ENCODE assay signal across 9 cellular contexts in genomic region chr1:197144570-197145325, GRCh38. TPM values are rescaled to one million over a fixed set of nuclear protein-coding genes. Genes with fewer than 3 reads are reported as not detected.
A peak's percentile ranks its signal among the peaks of the same experiment; 100 is the strongest.
DNase-seq lines count a peak whose midpoint lies in the region; ATAC-seq and TF ChIP-seq lines count a peak whose summit lies in the region.
"Had no signal": no experiment of that assay in that cellular context is flagged by ENCODE, and none has a peak within 500 bp of the region (broad histone marks: within the 10 kb centered on the region; RNA-seq: fewer than 3 reads in every experiment).

No MANE protein-coding gene starts in this region.

- no peak for TF ChIP-seq CTCF in chondrocyte (IDR thresholded peaks at IDR 0.05)
- no peak for TF ChIP-seq CTCF in osteocyte (IDR thresholded peaks at IDR 0.05)

- H3K4me1 Mint-ChIP-seq in chondrocyte (ENCODE audit: low read depth) (peaks cover 31% of the 10 kb centered on the region), osteocyte (ENCODE audit: unreplicated experiment) (peaks cover 48% of the 10 kb centered on the region)

- peak overlapping the region; percentile 96 for H3K4me3 Mint-ChIP-seq in chondrocyte (ENCODE audit: unreplicated experiment)
- H3K4me3 Mint-ChIP-seq in osteocyte (ENCODE audit: unreplicated experiment): peak overlapping the region; percentile 90

- no peaks in the 10 kb centered on the region for H3K36me3 Mint-ChIP-seq in chondrocyte (ENCODE audit: low read depth)
- H3K36me3 Mint-ChIP-seq in osteocyte (ENCODE audit: unreplicated experiment): no peaks in the 10 kb centered on the region

- peak; percentile 8 for DNase-seq in NCI-H748 (lab: John Stamatoyannopoulos, UW; ENCODE audit: unreplicated experiment)
- DNase-seq in NCI-H748 treated with DMSO at 0.1 percent for 48 hours (lab: John Stamatoyannopoulos, UW): no peak
- peak; percentile 43 for DNase-seq in NCI-H69 (lab: John Stamatoyannopoulos, UW)
- DNase-seq in chondrocyte (ENCODE audit: low spot score): no peak
- DNase-seq in osteocyte (ENCODE audit: extremely low spot score, unreplicated experiment): no peak
- DNase-seq in iPS-NIHi7 (ENCODE audit: extremely low spot score): no peak
- DNase-seq: MV-4-11 had no signal

- no peak for ATAC-seq in HG03025 (IDR thresholded peaks at IDR 0.05; ENCODE audit: low FRiP score, unreplicated experiment)
- no peak for ATAC-seq in GM19351 (IDR thresholded peaks at IDR 0.05; ENCODE audit: unreplicated experiment)

- H3K27ac Mint-ChIP-seq in chondrocyte (ENCODE audit: unreplicated experiment): peak overlapping the region; percentile 62
- peak overlapping the region; percentile 82 for H3K27ac Mint-ChIP-seq in osteocyte (ENCODE audit: unreplicated experiment)

- no peaks in the 10 kb centered on the region for H3K27me3 Mint-ChIP-seq in chondrocyte (ENCODE audit: low read depth)
- H3K27me3 Mint-ChIP-seq in osteocyte (ENCODE audit: unreplicated experiment): no peaks in the 10 kb centered on the region

- H3K9me3 Mint-ChIP-seq in chondrocyte (ENCODE audit: low read depth) (no peaks in the 10 kb centered on the region), osteocyte (ENCODE audit: unreplicated experiment) (no peaks in the 10 kb centered on the region)

RNA-seq across cellular contexts. Expression of gene ASPM, which starts 1.7 kb away (rescaled TPM):
- 4.7 to 7.2 TPM (median 6.6 TPM) in 3 replicates for total RNA-seq in chondrocyte
- 8.5 and 8.9 TPM in 2 replicates for total RNA-seq in osteocyte

RNA-seq across cellular contexts. Expression of gene ZBTB41, which starts 56.3 kb away (rescaled TPM):
- total RNA-seq in chondrocyte: 15.2 to 15.9 TPM (median 15.4 TPM) in 3 replicates
- 12.6 and 13.8 TPM in 2 replicates for total RNA-seq in osteocyte

Comparison
In these comparisons a context has a peak if more than half of its experiments do, and no peak if none do; other contexts are left out.
1. DNase-seq: peak in NCI-H748 (single experiment) and NCI-H69 (single experiment); none in NCI-H748 treated with DMSO at 0.1 percent for 48 hours (single experiment), chondrocyte (single experiment), osteocyte (single experiment) and iPS-NIHi7 (single experiment).